Comparison of ENCODE assay signal across 8 cellular contexts in the genomic region with DNA sequence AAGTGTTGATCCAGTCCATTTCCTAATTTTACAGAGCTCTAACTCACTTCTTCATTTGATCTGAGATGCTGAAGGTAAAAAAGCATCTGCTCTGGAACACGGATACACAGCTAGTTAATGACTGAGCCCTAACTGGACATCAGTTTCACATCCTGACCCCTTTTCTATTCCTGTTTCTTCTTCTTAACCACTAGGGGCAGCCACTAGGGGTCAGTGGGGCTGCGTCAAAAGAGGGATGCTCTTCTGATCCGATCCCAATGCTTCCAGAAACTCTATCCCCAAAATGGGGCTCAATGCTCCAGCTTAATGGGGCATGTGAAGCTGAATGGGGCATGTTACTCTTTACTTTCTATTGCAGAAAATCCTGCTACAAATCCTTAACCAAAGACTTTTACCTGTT. TPM values are rescaled to one million over a fixed set of nuclear protein-coding genes. Genes with fewer than 3 reads are reported as not detected.
DNase-seq lines count a peak whose midpoint lies in the region; ATAC-seq and TF ChIP-seq lines count a peak whose summit lies in the region.

No MANE protein-coding gene starts in this region.

- no peaks in the 10 kb centered on the region for H3K27me3 Mint-ChIP-seq in MCF 10A (ENCODE audit: insufficient read depth, unreplicated experiment)

- no peak for ATAC-seq in HG02885 (IDR thresholded peaks at IDR 0.05; ENCODE audit: poor library complexity, unreplicated experiment)
- ATAC-seq in GM18520 (IDR thresholded peaks at IDR 0.05; ENCODE audit: unreplicated experiment): no peak

- no peaks in the 10 kb centered on the region for H3K79me2 ChIP-seq in fibroblast of lung (ENCODE audit: control insufficient read depth, insufficient read depth, low read length)

- H3K4me3 ChIP-seq in breast epithelium (no peak overlapping the region), fibroblast of lung (replicated peaks in 1 of 4; ENCODE audit: control extremely low read depth in 1 of 4, insufficient read depth in 1 of 4, low read depth in 3 of 4, low read length in 4 of 4) (no peak overlapping the region), tibial nerve (no peak overlapping the region)

- intact Hi-C loops in MCF 10A (cut with micrococcal nuclease): loop anchor here (1.0 kb wide), 2 partner anchors 209 to 317 kb away; no protein-coding TSS in a partner anchor
- intact Hi-C loops in breast epithelium (cut with DNase I; ENCODE audit: low total_unique reads): no loop called here

- no peak for TF ChIP-seq EP300 in tibial nerve (IDR thresholded peaks at IDR 0.05)

- TF ChIP-seq POLR2A in breast epithelium (IDR thresholded peaks at IDR 0.05) (no peak), tibial nerve (IDR thresholded peaks at IDR 0.05) (no peak)

- no peak overlapping the region for H3K4me2 ChIP-seq in fibroblast of lung (ENCODE audit: extremely low read depth, insufficient read depth, low read length)

- 25 to 59% methylated on average over 3 of the region's 3 CpGs for WGBS in tibial nerve, 2 donors

- no peak overlapping the region for H3K9ac ChIP-seq in fibroblast of lung (ENCODE audit: insufficient read depth, low read length)

- POLR2A ChIA-PET in MCF 10A (lab: Yijun Ruan, JAX): no interaction called here

- BruUV-seq in MCF 10A (replicated peaks; lab: Mats Ljungman, UMichigan): no TSS peak

- H3K36me3 ChIP-seq in breast epithelium (no peaks in the 10 kb centered on the region), fibroblast of lung (ENCODE audit: control insufficient read depth, insufficient read depth, low read length) (no peaks in the 10 kb centered on the region), tibial nerve (no peaks in the 10 kb centered on the region)

- no peak overlapping the region for H3K27ac Mint-ChIP-seq in MCF 10A (ENCODE audit: low read depth, unreplicated experiment)

- H3K9me3 ChIP-seq in breast epithelium: no peaks in the 10 kb centered on the region
- H3K9me3 ChIP-seq in fibroblast of lung (ENCODE audit: control insufficient read depth, insufficient read depth, low read depth, low read length): no peaks in the 10 kb centered on the region
- H3K9me3 ChIP-seq in tibial nerve: no peaks in the 10 kb centered on the region

- H3K4me1 ChIP-seq in breast epithelium: no peaks in the 10 kb centered on the region
- no peaks in the 10 kb centered on the region for H3K4me1 ChIP-seq in fibroblast of lung (ENCODE audit: control insufficient read depth, extremely low read depth, insufficient read depth, low read length)
- H3K4me1 ChIP-seq in tibial nerve: no peaks in the 10 kb centered on the region

- no peak overlapping the region for H3K27ac ChIP-seq in breast epithelium
- H3K27ac ChIP-seq in fibroblast of lung (ENCODE audit: insufficient read depth, low read length): no peak overlapping the region
- no peak overlapping the region for H3K27ac ChIP-seq in tibial nerve

- H4K20me1 ChIP-seq in fibroblast of lung (ENCODE audit: control insufficient read depth, extremely low read depth, insufficient read depth, low read length): no peaks in the 10 kb centered on the region

- no peaks in the 10 kb centered on the region for H3K4me1 Mint-ChIP-seq in MCF 10A (ENCODE audit: insufficient read depth, unreplicated experiment)

- H3K36me3 Mint-ChIP-seq in MCF 10A (ENCODE audit: insufficient read depth, unreplicated experiment): no peaks in the 10 kb centered on the region

- H3K9me3 Mint-ChIP-seq in MCF 10A (ENCODE audit: unreplicated experiment): peaks cover 8% of the 10 kb centered on the region

- CTCF ChIA-PET in MCF 10A (lab: Yijun Ruan, JAX): interaction anchor here (0.6 to 4.2 kb wide), 12 partner anchors 10 to 633 kb away, joined by 3 to 30 read pairs (median 4); no protein-coding TSS in a partner anchor

- H3K4me3 Mint-ChIP-seq in MCF 10A (ENCODE audit: unreplicated experiment): no peak overlapping the region

- H2AFZ ChIP-seq in fibroblast of lung (ENCODE audit: low read length): no peak overlapping the region

- DNase-seq in MCF 10A (ENCODE audit: unreplicated experiment) (peak; percentile 49), breast epithelium (ENCODE audit: low spot score in 2 of 2) (no peak), NOMO-1 (lab: John Stamatoyannopoulos, UW; ENCODE audit: unreplicated experiment in 2 of 2) (peak; percentile 18 to 35), fibroblast of lung (ENCODE audit: low read depth in 2 of 2) (peak; percentile 7 to 39), tibial nerve (ENCODE audit: low spot score in 2 of 2) (no peak)
- DNase-seq in stimulated activated CD4-positive, alpha-beta T cell treated with anti-CD3 and anti-CD28 coated beads, Interleukin-2, amount 100 ng/mL, for 48 hours: no peak

- peak; percentile 4 for TF ChIP-seq CTCF in MCF 10A (IDR thresholded peaks at IDR 0.05; ENCODE audit: unreplicated experiment)
- TF ChIP-seq CTCF in breast epithelium (IDR thresholded peaks at IDR 0.05): no peak
- TF ChIP-seq CTCF in fibroblast of lung (conservative IDR thresholded peaks at IDR 0.05 in 1 of 2, IDR thresholded peaks at IDR 0.05 in 1 of 2; ENCODE audit: low read depth in 1 of 2, low read length in 2 of 2): peak; percentile 38 to 59
- peak in 3 of 5 experiments; percentile 13 to 18 (median 16) for TF ChIP-seq CTCF in tibial nerve (IDR thresholded peaks at IDR 0.05)

- H3K27me3 ChIP-seq in breast epithelium (peaks cover 0 to 7% of the 10 kb centered on the region in 2 donors), fibroblast of lung (ENCODE audit: control insufficient read depth, insufficient read depth, low read length) (no peaks in the 10 kb centered on the region), tibial nerve (no peaks in the 10 kb centered on the region)

RNA-seq across cellular contexts. Expression of gene PHKA2, which starts 33.4 kb away (rescaled TPM):
- total RNA-seq in MCF 10A (2022) (17.9 and 18.1 TPM in 2 replicates), breast epithelium (10 to 100 TPM; 22.7 to 27.1 (median 25.6) TPM), fibroblast of lung (7.7 and 8.3 TPM in 2 replicates), tibial nerve (10 to 100 TPM; 18.0 to 32.7 (median 26.6) TPM)
- 6.1 and 7.9 TPM in 2 replicates for polyA plus RNA-seq in fibroblast of lung
- polyA plus RNA-seq in fibroblast of lung (2012): 6.2 and 8.4 TPM in 2 replicates
- polyA minus RNA-seq in fibroblast of lung (ENCODE audit: low replicate concordance): 30.2 and 46.3 TPM in 2 replicates

Comparison
In these comparisons a context has a peak if more than half of its experiments do, and no peak if none do; other contexts are left out.
1. DNase-seq: peak in MCF 10A (single experiment), NOMO-1 (2 of 2) and fibroblast of lung (2 of 2); none in breast epithelium (0 of 2), tibial nerve (0 of 2) and stimulated activated CD4-positive, alpha-beta T cell treated with anti-CD3 and anti-CD28 coated beads, Interleukin-2, amount 100 ng/mL, for 48 hours (0 of 2).
2. CTCF ChIP-seq: peak in MCF 10A (single experiment), fibroblast of lung (2 of 2) and tibial nerve (3 of 5); none in breast epithelium (0 of 3).